In the genomic region with DNA sequence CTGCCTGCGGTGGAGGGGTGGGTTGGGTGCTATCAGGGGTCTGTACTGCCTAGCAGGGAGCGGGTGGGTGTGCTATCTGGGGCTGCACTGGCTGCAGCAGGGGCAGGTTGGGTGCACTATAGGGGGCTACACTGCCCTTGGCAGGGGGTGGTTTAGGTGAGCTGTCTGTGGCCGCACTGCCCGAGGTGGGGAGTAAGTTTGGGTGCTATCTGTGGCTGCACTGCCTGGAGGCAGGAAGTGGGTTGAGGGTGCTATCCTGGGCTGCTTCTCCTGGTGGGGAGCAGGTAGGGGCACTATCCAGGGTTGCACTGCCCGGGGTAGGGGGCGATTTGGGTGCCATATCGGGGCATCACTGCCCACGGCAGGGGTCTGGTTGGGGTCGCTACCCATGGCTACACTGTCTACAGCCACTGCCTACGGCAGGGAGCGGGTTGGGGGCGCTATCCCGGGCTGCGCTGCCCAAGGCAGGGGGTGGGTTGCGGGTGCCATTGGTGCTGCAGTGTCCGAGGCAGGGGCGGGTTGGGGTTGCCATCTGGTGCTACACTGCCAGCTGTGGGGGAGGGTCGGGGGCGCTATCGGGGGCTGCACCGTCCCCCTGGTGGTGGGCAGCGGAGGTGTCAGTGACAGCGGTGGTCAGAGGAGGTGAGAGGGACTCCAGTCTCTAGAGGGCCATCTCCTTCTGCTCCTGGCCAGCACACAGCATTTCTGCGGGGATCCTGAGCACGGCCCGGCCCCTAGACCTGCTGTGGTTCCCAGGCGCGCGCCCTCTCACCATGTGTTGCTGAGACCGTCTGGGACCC, we compare ENCODE assay signal across 1 cellular context.
TF ChIP-seq lines count a peak whose summit lies in the region.

No MANE protein-coding gene starts in this region.

TF ChIP-seq in neural cell, 6 proteins besides CTCF, POLR2A, EP300 and RAD21 (continued from another document):
- TF ChIP-seq REST (IDR thresholded peaks at IDR 0.05; ENCODE audit: borderline replicate concordance), result no peak
- TF ChIP-seq EZH2 (IDR thresholded peaks at IDR 0.05; ENCODE audit: borderline replicate concordance, insufficient read depth, low read length, poor library complexity, severe bottlenecking), result no peak
- no peak for TF ChIP-seq TAF1 (IDR thresholded peaks at IDR 0.05; ENCODE audit: low read depth)
- TF ChIP-seq POLR2AphosphoS5 (IDR thresholded peaks at IDR 0.05), result no peak
TF ChIP-seq in neural cell: peak in this region for 0.
